Comparison of ENCODE assay signal across 8 cellular contexts in the genomic region with DNA sequence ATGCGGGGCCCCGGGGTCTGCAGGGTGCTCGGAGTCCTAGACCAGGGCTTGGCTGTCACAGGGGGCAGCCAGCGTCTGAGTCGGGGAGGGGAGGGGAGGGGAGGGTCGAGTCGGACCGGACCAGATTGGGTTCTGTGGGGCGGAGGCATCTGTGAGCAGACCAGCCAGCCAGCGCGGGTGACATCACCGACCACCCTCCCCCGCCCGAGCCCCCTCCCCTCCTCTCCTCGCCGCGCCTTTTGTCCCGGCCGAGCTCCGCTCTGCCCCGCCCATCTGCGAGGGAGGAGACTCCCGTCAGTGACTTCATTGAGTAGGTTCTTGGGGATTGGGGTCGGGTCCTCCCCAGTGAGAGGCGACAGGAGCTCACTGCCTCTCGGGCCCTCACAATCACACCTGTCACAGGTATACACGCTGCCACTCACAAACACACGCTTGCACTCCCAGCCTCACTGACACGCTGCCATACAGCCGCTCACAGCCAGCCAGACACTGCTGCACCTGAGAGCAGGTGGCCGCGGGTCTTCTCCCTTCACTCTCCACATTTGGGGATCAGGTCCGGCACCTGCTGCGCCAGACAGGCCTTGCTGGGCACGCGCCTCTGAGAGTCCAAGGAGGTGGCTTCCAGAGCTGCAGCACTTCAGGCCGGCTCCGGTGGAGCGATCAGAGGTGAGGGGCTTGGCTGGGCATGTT. TPM values are rescaled to one million over a fixed set of nuclear protein-coding genes. Genes with fewer than 3 reads are reported as not detected.
DNase-seq lines count a peak whose midpoint lies in the region; ATAC-seq and TF ChIP-seq lines count a peak whose summit lies in the region.

No MANE protein-coding gene starts in this region.

- H3K36me3 Mint-ChIP-seq in activated CD4-positive, alpha-beta memory T cell treated with anti-CD3 and anti-CD28 coated beads for 36 hours, result peaks cover 3% of the 10 kb centered on the region

- DNase-seq in GM03348 (ENCODE audit: low spot score) (peak; percentile 78), NB4 (ENCODE audit: low read depth) (peak; percentile 61), epithelial cell of esophagus (ENCODE audit: low read depth) (peak; percentile 58), midbrain (lab: John Stamatoyannopoulos, UW) (peak; percentile 16), substantia nigra (lab: John Stamatoyannopoulos, UW) (peak in 30 of 49 donors; percentile 34 to 94 (median 61)), kidney glomerular epithelial cell (lab: John Stamatoyannopoulos, UW) (no peak)
- peak; percentile 64 for DNase-seq in activated CD4-positive, alpha-beta memory T cell treated with anti-CD3 and anti-CD28 coated beads for 36 hours

- ATAC-seq in HG03045 (IDR thresholded peaks at IDR 0.05; ENCODE audit: unreplicated experiment), result no peak

- H3K4me3 ChIP-seq in NB4 (ENCODE audit: low read depth, low read length) (peak overlapping the region; percentile 54), epithelial cell of esophagus (ENCODE audit: low read length) (peak overlapping the region; percentile 79)

- no peaks in the 10 kb centered on the region for H3K9me3 Mint-ChIP-seq in activated CD4-positive, alpha-beta memory T cell treated with anti-CD3 and anti-CD28 coated beads for 36 hours

- intact Hi-C loops in activated CD4-positive, alpha-beta memory T cell treated with anti-CD3 and anti-CD28 coated beads for 36 hours (cut with micrococcal nuclease), result loop anchor here (1.0 to 2.0 kb wide), 9 partner anchors 12 to 743 kb away; a partner anchor contains a TSS

- peak overlapping the region; percentile 76 for H3K4me3 Mint-ChIP-seq in activated CD4-positive, alpha-beta memory T cell treated with anti-CD3 and anti-CD28 coated beads for 36 hours

- no peak for TF ChIP-seq CTCF in NB4 (IDR thresholded peaks at IDR 0.05; ENCODE audit: low read depth, low read length)
- no peak for TF ChIP-seq CTCF in epithelial cell of esophagus (IDR thresholded peaks at IDR 0.05; ENCODE audit: insufficient read depth, low read depth, low read length, missing control alignments)

- CTCF ChIA-PET in activated CD4-positive, alpha-beta memory T cell treated with anti-CD3 and anti-CD28 coated beads for 36 hours (lab: Charles Lee), result interaction anchor here (0.6 to 2.1 kb wide), 6 partner anchors 13 to 230 kb away, joined by 3 to 9 read pairs (median 3); a partner anchor contains a TSS

- H3K27ac ChIP-seq in substantia nigra (ENCODE audit: low read depth, low read length, poor library complexity, severe bottlenecking), result peak overlapping the region; percentile 89

- peak overlapping the region; percentile 39 for H3K27ac Mint-ChIP-seq in activated CD4-positive, alpha-beta memory T cell treated with anti-CD3 and anti-CD28 coated beads for 36 hours

- H3K4me1 Mint-ChIP-seq in activated CD4-positive, alpha-beta memory T cell treated with anti-CD3 and anti-CD28 coated beads for 36 hours (ENCODE audit: low read depth), result peaks cover 77% of the 10 kb centered on the region

- no peak for TF ChIP-seq POLR2A in NB4 (IDR thresholded peaks at IDR 0.05; ENCODE audit: extremely low read depth, insufficient read length)

- POLR2A ChIA-PET in activated CD4-positive, alpha-beta memory T cell treated with anti-CD3 and anti-CD28 coated beads for 36 hours (lab: Charles Lee), result interaction anchor here (0.9 to 1.2 kb wide), 4 partner anchors 12 to 104 kb away, joined by 3 to 5 read pairs (median 3); a partner anchor contains a TSS

- no peaks in the 10 kb centered on the region for H3K27me3 Mint-ChIP-seq in activated CD4-positive, alpha-beta memory T cell treated with anti-CD3 and anti-CD28 coated beads for 36 hours

RNA-seq across cellular contexts. Expression of a gene that starts 0.5 kb away (rescaled TPM):
- 10 to 100 TPM; 11.5 to 12.0 TPM for total RNA-seq in activated CD4-positive, alpha-beta memory T cell treated with anti-CD3 and anti-CD28 coated beads for 36 hours

RNA-seq across cellular contexts. Expression of a gene that starts 32.0 kb away (rescaled TPM):
- under 1 TPM in 1 of 2 experiments, not detected in 1; 0.12 TPM for total RNA-seq in activated CD4-positive, alpha-beta memory T cell treated with anti-CD3 and anti-CD28 coated beads for 36 hours
